Comparison of ENCODE assay signal across 24 cellular contexts in the genomic region with DNA sequence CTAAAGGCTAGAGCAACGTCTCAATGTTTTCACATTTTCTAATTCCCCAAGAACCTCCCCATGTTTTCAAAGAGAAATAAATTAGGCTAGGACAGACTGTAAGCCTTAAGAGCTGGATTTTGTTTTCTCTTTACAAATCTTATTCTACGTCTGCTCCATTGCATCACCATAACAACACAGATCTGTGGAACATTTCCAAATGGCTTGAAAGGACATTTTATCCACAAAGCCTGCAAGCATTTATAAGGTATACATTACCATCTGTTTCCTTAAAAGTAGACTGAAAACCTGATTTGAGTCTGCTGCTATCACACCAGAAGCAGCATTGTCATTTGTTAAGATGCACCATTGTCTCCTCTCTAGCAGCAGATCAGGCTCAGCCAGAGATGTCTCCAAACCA.
DNase-seq lines count a peak whose midpoint lies in the region; ATAC-seq and TF ChIP-seq lines count a peak whose summit lies in the region.
"Had no signal": no experiment of that assay in that cellular context is flagged by ENCODE, and none has a peak within 500 bp of the region (broad histone marks: within the 10 kb centered on the region; RNA-seq: fewer than 3 reads in every experiment).

No MANE protein-coding gene starts in this region.

- ATAC-seq in Right ventricle myocardium superior (ENCODE audit: poor library complexity) (peak; percentile 39), heart right ventricle (no peak), GM21529 (IDR thresholded peaks at IDR 0.05; ENCODE audit: unreplicated experiment) (no peak)
- ATAC-seq: A549; activated CD8-positive, alpha-beta memory T cell treated with anti-CD3 and anti-CD28 coated beads, Interleukin-2, amount 10 ng/mL, durations not matched to agents 7 days and 5 days; gastroesophageal sphincter; GM12878 had no signal

- intact Hi-C loops in Right ventricle myocardium superior (cut with DNase I) (no loop called here), heart right ventricle (cut with DNase I) (no loop called here)

- no peak for TF ChIP-seq CTCF in heart right ventricle (IDR thresholded peaks at IDR 0.05)
- no peak for TF ChIP-seq CTCF in cardiac fibroblast (IDR thresholded peaks at IDR 0.05; ENCODE audit: low read depth, low read length)

- H3K9me3 ChIP-seq in heart right ventricle (no peaks in the 10 kb centered on the region), MG63 (no peaks in the 10 kb centered on the region)
- H3K9me3 ChIP-seq: A549, gastroesophageal sphincter, upper lobe of left lung had no signal

- DNase-seq in Right ventricle myocardium superior (no peak), heart right ventricle (no peak), cardiac fibroblast (ENCODE audit: low read depth in 2 of 2) (peak; percentile 19 to 38), inferior parietal cortex (ENCODE audit: extremely low spot score) (peak; percentile 30), NCI-H526 (lab: John Stamatoyannopoulos, UW) (no peak), MG63 (no peak), cerebellar cortex (ENCODE audit: low spot score) (no peak)
- DNase-seq: activated CD4-positive, alpha-beta T cell treated with anti-CD3 and anti-CD28 coated beads, Interleukin-2, amount 50 U/mL, for 1 hour; activated CD8-positive, alpha-beta memory T cell treated with anti-CD3 and anti-CD28 coated beads, Interleukin-2, amount 10 ng/mL, durations not matched to agents 7 days and 5 days; activated naive CD4-positive, alpha-beta T cell treated with anti-CD3 and anti-CD28 coated beads, Interleukin-2, amount 10 ng/mL, durations not matched to agents 7 days and 5 days; DND-41; islet precursor cell; Karpas-422; MV-4-11; NCI-H187 treated with DMSO at 0.1 percent for 48 hours; NCI-H226; NCI-H82; SHP77; upper lobe of left lung had no signal

- H3K27ac ChIP-seq in heart right ventricle = no peak overlapping the region
- H3K27ac ChIP-seq: A549, upper lobe of left lung had no signal

- peaks cover 0 to 10% (median 0%) of the 10 kb centered on the region in 9 donors for H3K4me1 ChIP-seq in heart right ventricle
- H3K4me1 ChIP-seq: upper lobe of left lung had no signal

- no peak overlapping the region for H3K4me3 ChIP-seq in heart right ventricle
- H3K4me3 ChIP-seq in cardiac fibroblast (replicated peaks in 1 of 2; ENCODE audit: low read depth in 2 of 2, low read length in 2 of 2) = no peak overlapping the region
- H3K4me3 ChIP-seq in MG63 = no peak overlapping the region
- H3K4me3 ChIP-seq: A549, gastroesophageal sphincter, GM12878, lung, upper lobe of left lung had no signal

- WGBS in heart right ventricle, 2 donors = 54 to 59% methylated on average over 2 of the region's 2 CpGs

- no peaks in the 10 kb centered on the region for H3K27me3 ChIP-seq in heart right ventricle
- no peaks in the 10 kb centered on the region for H3K27me3 ChIP-seq in MG63
- H3K27me3 ChIP-seq: gastroesophageal sphincter, upper lobe of left lung had no signal

- H3K36me3 ChIP-seq in heart right ventricle = no peaks in the 10 kb centered on the region
- no peaks in the 10 kb centered on the region for H3K36me3 ChIP-seq in MG63
- H3K36me3 ChIP-seq: gastroesophageal sphincter, upper lobe of left lung had no signal

Comparison
In these comparisons a context has a peak if more than half of its experiments do, and no peak if none do; other contexts are left out.
1. DNase-seq: peak in cardiac fibroblast (2 of 2) and inferior parietal cortex (single experiment); none in Right ventricle myocardium superior (single experiment), heart right ventricle (0 of 2), NCI-H526 (0 of 2), MG63 (single experiment) and cerebellar cortex (single experiment).